In genomic region chrX:103932133-103932532, GRCh38 we compare ENCODE assay signal across 14 cellular contexts.
DNase-seq lines count a peak whose midpoint lies in the region; ATAC-seq, FAIRE-seq and TF ChIP-seq lines count a peak whose summit lies in the region.
"Had no signal": no experiment of that assay in that cellular context is flagged by ENCODE, and none has a peak within 500 bp of the region (broad histone marks: within the 10 kb centered on the region; RNA-seq: fewer than 3 reads in every experiment).

No MANE protein-coding gene starts in this region.

- FAIRE-seq in D721Med (lab: Jason Lieb, UNC): no peak
- FAIRE-seq: small intestine had no signal

- TF ChIP-seq CTCF in D721Med (IDR thresholded peaks at IDR 0.05; ENCODE audit: insufficient read depth, missing control alignments): no peak

- no peak for DNase-seq in NCI-H2081 (lab: John Stamatoyannopoulos, UW)
- no peak for DNase-seq in cerebellar cortex (ENCODE audit: low spot score)
- DNase-seq in KBM-7: no peak
- no peak for DNase-seq in D721Med (ENCODE audit: insufficient read length, low spot score)
- DNase-seq: activated T-cell treated with anti-CD3 and anti-CD28 coated beads, Interleukin-2, amount 50 U/mL, for 4 hours; anterior cingulate cortex; NCI-H187; NCI-H774; RPMI8226; small intestine had no signal

- ATAC-seq in GM18508 (IDR thresholded peaks at IDR 0.05; ENCODE audit: insufficient read depth, unreplicated experiment) (peak; percentile 70), GM19397 (IDR thresholded peaks at IDR 0.05; ENCODE audit: unreplicated experiment) (peak; percentile 53), HG02763 (IDR thresholded peaks at IDR 0.05; ENCODE audit: unreplicated experiment) (peak; percentile 82), HG03520 (IDR thresholded peaks at IDR 0.05; ENCODE audit: unreplicated experiment) (peak; percentile 93)

- in situ Hi-C loops in KBM-7 (cut with MboI; ENCODE audit: low pct_unique_long_range_greater_than_20kb, low sequenced_read_pairs): loop anchor here (25.0 kb wide), 1 partner anchor 105 kb away; the partner anchor contains the start of gene H2BW2
